25 cellular contexts compared by ENCODE assay signal in genomic region chr18:56799756-56800155, GRCh38.
DNase-seq lines count a peak whose midpoint lies in the region; FAIRE-seq and TF ChIP-seq lines count a peak whose summit lies in the region.
"Had no signal": no experiment of that assay in that cellular context is flagged by ENCODE, and none has a peak within 500 bp of the region (broad histone marks: within the 10 kb centered on the region; RNA-seq: fewer than 3 reads in every experiment).

No MANE protein-coding gene starts in this region.

- no peak overlapping the region for H2AFZ ChIP-seq in mesenchymal stem cell (ENCODE audit: low read depth, low read length)

- H2AK5ac ChIP-seq in mesenchymal stem cell (ENCODE audit: low read length, severe bottlenecking) = no peak overlapping the region

- H3K27me3 ChIP-seq in mesenchymal stem cell (ENCODE audit: control insufficient read depth in 1 of 2, insufficient read depth in 1 of 2, low read length in 2 of 2) = no peaks in the 10 kb centered on the region
- H3K27me3 ChIP-seq in Peyer's patch = no peaks in the 10 kb centered on the region
- H3K27me3 ChIP-seq: brain microvascular endothelial cell, foreskin keratinocyte had no signal

- H3K4me2 ChIP-seq in mesenchymal stem cell (ENCODE audit: low read length, poor library complexity, severe bottlenecking) = no peak overlapping the region

- H3K18ac ChIP-seq in mesenchymal stem cell (ENCODE audit: low read depth in 1 of 2, low read length in 2 of 2) = no peak overlapping the region

- no peak overlapping the region for H3K4ac ChIP-seq in mesenchymal stem cell (ENCODE audit: low read depth in 1 of 2, low read length in 2 of 2)

- H3K27ac ChIP-seq in mesenchymal stem cell (ENCODE audit: low read length, poor library complexity, severe bottlenecking) = no peak overlapping the region
- no peak overlapping the region for H3K27ac ChIP-seq in Peyer's patch
- H3K27ac ChIP-seq: brain microvascular endothelial cell, foreskin keratinocyte had no signal

- H3K23ac ChIP-seq in mesenchymal stem cell (ENCODE audit: low read length in 2 of 2) = no peak overlapping the region

- H4K8ac ChIP-seq in mesenchymal stem cell (ENCODE audit: low read length) = no peak overlapping the region

- H3K79me1 ChIP-seq in mesenchymal stem cell (replicated peaks; ENCODE audit: low read length, poor library complexity, severe bottlenecking) = no peaks in the 10 kb centered on the region

- H3K4me3 ChIP-seq in epithelial cell of esophagus (ENCODE audit: low read length) = no peak overlapping the region
- no peak overlapping the region for H3K4me3 ChIP-seq in mesenchymal stem cell (ENCODE audit: insufficient read depth in 1 of 2, low read depth in 1 of 2, low read length in 2 of 2)
- H3K4me3 ChIP-seq in Peyer's patch = no peak overlapping the region
- H3K4me3 ChIP-seq: K562 had no signal

- DNase-seq in EH (ENCODE audit: low read depth) (peak; percentile 48), M059J (ENCODE audit: low read depth) (peak; percentile 26), epithelial cell of esophagus (ENCODE audit: low read depth) (peak; percentile 4), mesenchymal stem cell (peak; percentile 16), urothelium cell line (ENCODE audit: low spot score) (no peak), Peyer's patch (no peak), 8988T (no peak), NCI-H1694 treated with DMSO at 0.1 percent for 48 hours (lab: John Stamatoyannopoulos, UW) (no peak)
- DNase-seq: activated CD4-positive, alpha-beta memory T cell treated with anti-CD3 and anti-CD28 coated beads for 36 hours; activated gamma-delta T cell; brain microvascular endothelial cell; Calu3; cortex of kidney; DND-41; foreskin keratinocyte; mesendoderm; MM.1S; naive thymus-derived CD8-positive, alpha-beta T cell; NCI-H1436 treated with DMSO at 0.1 percent for 48 hours; OCI-M1; Right ventricle myocardium superior; stimulated activated CD4-positive, alpha-beta T cell treated with anti-CD3 and anti-CD28 coated beads, Interleukin-2, amount 100 ng/mL, for 48 hours; substantia nigra; SW 1271 had no signal

- H3K14ac ChIP-seq in mesenchymal stem cell (ENCODE audit: low read length in 2 of 2) = no peak overlapping the region

- no CpG with 5 or more reads among the region's 2 CpGs for WGBS in mesenchymal stem cell

- H3K9me3 ChIP-seq in mesenchymal stem cell (ENCODE audit: control insufficient read depth, low read length) (no peaks in the 10 kb centered on the region), Peyer's patch (no peaks in the 10 kb centered on the region)

- no peak overlapping the region for H2BK12ac ChIP-seq in mesenchymal stem cell (ENCODE audit: low read length in 2 of 2)

- H3K36me3 ChIP-seq in mesenchymal stem cell (ENCODE audit: control insufficient read depth in 1 of 2, insufficient read depth in 2 of 2, low read depth in 1 of 2, low read length in 2 of 2) = no peaks in the 10 kb centered on the region
- H3K36me3 ChIP-seq in Peyer's patch = no peaks in the 10 kb centered on the region
- H3K36me3 ChIP-seq: brain microvascular endothelial cell had no signal

- H2BK120ac ChIP-seq in mesenchymal stem cell (ENCODE audit: low read depth, low read length) = no peak overlapping the region

- TF ChIP-seq POLR2A in Peyer's patch (IDR thresholded peaks at IDR 0.05) = no peak

- FAIRE-seq in urothelium cell line (lab: Jason Lieb, UNC) = no peak
- FAIRE-seq: K562 had no signal

- no peak overlapping the region for H2BK15ac ChIP-seq in mesenchymal stem cell (ENCODE audit: low read depth, poor library complexity, severe bottlenecking)

- H4K91ac ChIP-seq in mesenchymal stem cell (ENCODE audit: low read length) = no peak overlapping the region

- TF ChIP-seq CTCF in epithelial cell of esophagus (IDR thresholded peaks at IDR 0.05; ENCODE audit: insufficient read depth, low read depth, low read length, missing control alignments) = no peak
- no peak for TF ChIP-seq CTCF in Peyer's patch (IDR thresholded peaks at IDR 0.05)

- H2BK5ac ChIP-seq in mesenchymal stem cell (ENCODE audit: low read depth, low read length, poor library complexity, severe bottlenecking) = no peak overlapping the region

- H3K9ac ChIP-seq in mesenchymal stem cell (ENCODE audit: low read length) = peak overlapping the region; percentile 45

- no peaks in the 10 kb centered on the region for H3K4me1 ChIP-seq in mesenchymal stem cell (ENCODE audit: control insufficient read depth, insufficient read depth, low read depth, low read length)
- no peaks in the 10 kb centered on the region for H3K4me1 ChIP-seq in Peyer's patch
- H3K4me1 ChIP-seq: foreskin keratinocyte had no signal

Comparison
In these comparisons a context has a peak if more than half of its experiments do, and no peak if none do; other contexts are left out.
1. DNase-seq: peak in EH (single experiment), M059J (single experiment), epithelial cell of esophagus (single experiment) and mesenchymal stem cell (single experiment); none in urothelium cell line (single experiment), Peyer's patch (0 of 3), 8988T (single experiment) and NCI-H1694 treated with DMSO at 0.1 percent for 48 hours (single experiment).